9 cellular contexts compared by ENCODE assay signal in genomic region chr5:1009359-1010180, GRCh38. TPM values are rescaled to one million over a fixed set of nuclear protein-coding genes. Genes with fewer than 3 reads are reported as not detected.
DNase-seq lines count a peak whose midpoint lies in the region; ATAC-seq, FAIRE-seq and TF ChIP-seq lines count a peak whose summit lies in the region.
"Had no signal": no experiment of that assay in that cellular context is flagged by ENCODE, and none has a peak within 500 bp of the region (broad histone marks: within the 10 kb centered on the region; RNA-seq: fewer than 3 reads in every experiment).

No MANE protein-coding gene starts in this region.

- H4K8ac ChIP-seq in mesendoderm (ENCODE audit: low read depth, low read length): no peak overlapping the region

- H3K27me3 ChIP-seq in mesendoderm (ENCODE audit: insufficient read depth, low read length, poor library complexity) (peaks cover 14% of the 10 kb centered on the region), upper lobe of left lung (peaks cover 0 to 34% (median 13%) of the 10 kb centered on the region in 4 donors)

- TF ChIP-seq POLR2A in upper lobe of left lung (IDR thresholded peaks at IDR 0.05): no peak

- no peaks in the 10 kb centered on the region for H3K9me3 ChIP-seq in upper lobe of left lung

- H3K23ac ChIP-seq in mesendoderm (ENCODE audit: low read length): no peak overlapping the region

- no peak overlapping the region for H2BK15ac ChIP-seq in mesendoderm (replicated peaks; ENCODE audit: low read depth)

- H3K27me3 Mint-ChIP-seq in chondrocyte (ENCODE audit: low read depth): peaks cover 57% of the 10 kb centered on the region

- no peak overlapping the region for H3K9ac ChIP-seq in mesendoderm (ENCODE audit: low read length)

- H4K5ac ChIP-seq in mesendoderm (ENCODE audit: low read length): no peak overlapping the region

- FAIRE-seq in urothelium cell line (lab: Jason Lieb, UNC): no peak
- FAIRE-seq: H54 had no signal

- H3K4me1 Mint-ChIP-seq in chondrocyte (ENCODE audit: low read depth): peaks cover 4% of the 10 kb centered on the region

- no peaks in the 10 kb centered on the region for H3K79me2 ChIP-seq in mesendoderm (ENCODE audit: control insufficient read depth, insufficient read depth, low read length)

- H2BK5ac ChIP-seq in mesendoderm (ENCODE audit: low read length): no peak overlapping the region

- H3K79me1 ChIP-seq in mesendoderm (ENCODE audit: low read length): no peaks in the 10 kb centered on the region

- H3K36me3 ChIP-seq in mesendoderm (ENCODE audit: control insufficient read depth, insufficient read depth, low read length): no peaks in the 10 kb centered on the region
- H3K36me3 ChIP-seq in upper lobe of left lung: no peaks in the 10 kb centered on the region

- H3K4me1 ChIP-seq in mesendoderm (ENCODE audit: control insufficient read depth, low read depth, low read length): no peaks in the 10 kb centered on the region
- H3K4me1 ChIP-seq in upper lobe of left lung: peaks cover 23 to 40% (median 27%) of the 10 kb centered on the region in 4 donors

- TF ChIP-seq EP300 in upper lobe of left lung (IDR thresholded peaks at IDR 0.05): no peak

- H2BK120ac ChIP-seq in mesendoderm (ENCODE audit: low read depth, low read length): no peak overlapping the region

- H3K4me2 ChIP-seq in mesendoderm (ENCODE audit: low read length): peak overlapping the region; percentile 52

- no CpG with 5 or more reads among the region's 70 CpGs for WGBS in mesendoderm (ENCODE audit: extremely low coverage, insufficient coverage, low lambda C conversion rate)
- 22 to 50% methylated on average over 10 to 33 of the region's 70 CpGs for WGBS in upper lobe of left lung, 2 donors

- no peaks in the 10 kb centered on the region for H3K9me3 Mint-ChIP-seq in activated naive CD4-positive, alpha-beta T cell treated with anti-CD3 and anti-CD28 coated beads, Interleukin-2, amount 50 U/mL, for 72 hours
- H3K9me3 Mint-ChIP-seq in chondrocyte (ENCODE audit: low read depth): no peaks in the 10 kb centered on the region

- H3K27ac ChIP-seq in mesendoderm (ENCODE audit: low read depth, low read length) (no peak overlapping the region), upper lobe of left lung (peak overlapping the region; percentile 32 to 77 (median 68))

- no peak overlapping the region for H3K27ac Mint-ChIP-seq in activated naive CD4-positive, alpha-beta T cell treated with anti-CD3 and anti-CD28 coated beads, Interleukin-2, amount 50 U/mL, for 72 hours
- H3K27ac Mint-ChIP-seq in chondrocyte (ENCODE audit: unreplicated experiment): no peak overlapping the region

- no peak for TF ChIP-seq CTCF in chondrocyte (IDR thresholded peaks at IDR 0.05)
- no peak for TF ChIP-seq CTCF in upper lobe of left lung (IDR thresholded peaks at IDR 0.05)

- H3K4ac ChIP-seq in mesendoderm (ENCODE audit: low read depth, low read length): no peak overlapping the region

- no peaks in the 10 kb centered on the region for H3K36me3 Mint-ChIP-seq in activated naive CD4-positive, alpha-beta T cell treated with anti-CD3 and anti-CD28 coated beads, Interleukin-2, amount 50 U/mL, for 72 hours
- H3K36me3 Mint-ChIP-seq in chondrocyte (ENCODE audit: low read depth): no peaks in the 10 kb centered on the region

- ATAC-seq in activated naive CD4-positive, alpha-beta T cell treated with anti-CD3 and anti-CD28 coated beads, Interleukin-2, amount 50 U/mL, for 72 hours: no peak
- no peak for ATAC-seq in upper lobe of left lung (ENCODE audit: low FRiP score in 2 of 2)

- peak overlapping the region; percentile 70 for H3K56ac ChIP-seq in mesendoderm (ENCODE audit: low read length)

- H3K4me3 ChIP-seq in mesendoderm (ENCODE audit: low read length): no peak overlapping the region
- H3K4me3 ChIP-seq in upper lobe of left lung: peak overlapping the region; percentile 16 to 58 (median 52)

- DNase-seq in activated naive CD4-positive, alpha-beta T cell treated with anti-CD3 and anti-CD28 coated beads, Interleukin-2, amount 50 U/mL, for 16 hours: peak; percentile 10
- no peak for DNase-seq in activated naive CD4-positive, alpha-beta T cell treated with anti-CD3 and anti-CD28 coated beads, Interleukin-2, amount 50 U/mL, for 72 hours (ENCODE audit: low spot score in 2 of 2)
- DNase-seq in chondrocyte (ENCODE audit: low spot score) (peak; percentile 74), mesendoderm (no peak), upper lobe of left lung (peak; percentile 18 to 82), urothelium cell line (ENCODE audit: low spot score) (no peak), T-helper 9 cell (no peak), AML-193 (lab: John Stamatoyannopoulos, UW) (no peak)

- peak overlapping the region; percentile 47 for H3K4me3 Mint-ChIP-seq in chondrocyte (ENCODE audit: unreplicated experiment)

- no peak overlapping the region for H2AK5ac ChIP-seq in mesendoderm (ENCODE audit: low read length)

- H3K18ac ChIP-seq in mesendoderm (ENCODE audit: low read length): no peak overlapping the region

RNA-seq across cellular contexts. Expression of gene NKD2, which starts 1.0 kb away (rescaled TPM):
- total RNA-seq in activated naive CD4-positive, alpha-beta T cell treated with anti-CD3 and anti-CD28 coated beads, Interleukin-2, amount 50 U/mL, for 72 hours: 10 to 100 TPM in 1 of 2 donors, 1 to 10 TPM in 1; 1.8 to 14.6 TPM
- total RNA-seq in chondrocyte (not detected in 3 replicates), upper lobe of left lung (100 to 1,000 TPM in 1 of 6 donors, 10 to 100 TPM in 4, 1 to 10 TPM in 1; 8.9 to 126 (median 50.6) TPM)
- polyA plus RNA-seq in mesendoderm (2013, experiment 1 of 2): 4.1 TPM
- 3.1 TPM for polyA plus RNA-seq in mesendoderm (2013, experiment 2 of 2)

Comparison
In these comparisons a context has a peak if more than half of its experiments do, and no peak if none do; other contexts are left out.
1. DNase-seq: peak in activated naive CD4-positive, alpha-beta T cell treated with anti-CD3 and anti-CD28 coated beads, Interleukin-2, amount 50 U/mL, for 16 hours (single experiment), chondrocyte (single experiment) and upper lobe of left lung (2 of 2); none in activated naive CD4-positive, alpha-beta T cell treated with anti-CD3 and anti-CD28 coated beads, Interleukin-2, amount 50 U/mL, for 72 hours (0 of 2), mesendoderm (single experiment), urothelium cell line (single experiment), T-helper 9 cell (single experiment) and AML-193 (0 of 2).